Comparison of ENCODE assay signal across 8 cellular contexts in genomic region chr17:5437721-5438317, GRCh38. TPM values are rescaled to one million over a fixed set of nuclear protein-coding genes. Genes with fewer than 3 reads are reported as not detected.
A peak's percentile ranks its signal among the peaks of the same experiment; 100 is the strongest.
DNase-seq lines count a peak whose midpoint lies in the region; ATAC-seq, FAIRE-seq and TF ChIP-seq lines count a peak whose summit lies in the region.

No MANE protein-coding gene starts in this region.

- H3K27ac Mint-ChIP-seq in T-helper 17 cell, result peak overlapping the region; percentile 91

- no peaks in the 10 kb centered on the region for H3K27me3 Mint-ChIP-seq in T-helper 17 cell

- no peaks in the 10 kb centered on the region for H3K9me3 ChIP-seq in T-helper 17 cell (ENCODE audit: control insufficient read depth, low read length, poor library complexity, severe bottlenecking)

- H3K4me3 ChIP-seq in fibroblast of pulmonary artery (replicated peaks; ENCODE audit: low read depth, low read length) (peak overlapping the region; percentile 90), skeletal muscle cell (ENCODE audit: low read depth, low read length) (peak overlapping the region; percentile 78)

- peak; percentile 35 for FAIRE-seq in GM18507 (lab: Jason Lieb, UNC)

- H3K4me3 Mint-ChIP-seq in T-helper 17 cell, result peak overlapping the region; percentile 86

- TF ChIP-seq CTCF in fibroblast of pulmonary artery (IDR thresholded peaks at IDR 0.05; ENCODE audit: low read length, missing control alignments), result no peak

- no peaks in the 10 kb centered on the region for H3K36me3 Mint-ChIP-seq in T-helper 17 cell (ENCODE audit: low read depth)

- H3K4me1 Mint-ChIP-seq in T-helper 17 cell, result peaks cover 19% of the 10 kb centered on the region

- DNase-seq in GM18507 (ENCODE audit: extremely low spot score, insufficient read length, low read depth) (no peak), T-helper 17 cell (no peak), fibroblast of pulmonary artery (ENCODE audit: low read depth) (no peak), skeletal muscle cell (ENCODE audit: low read depth) (no peak), islet precursor cell (no peak), NCI-H1694 (lab: John Stamatoyannopoulos, UW) (no peak)

- no peak for ATAC-seq in T-helper 17 cell
- ATAC-seq in GM21529 (IDR thresholded peaks at IDR 0.05; ENCODE audit: unreplicated experiment), result no peak
- ATAC-seq in GM19023 (IDR thresholded peaks at IDR 0.05; ENCODE audit: unreplicated experiment), result no peak

RNA-seq across cellular contexts. Expression of gene C1QBP, which starts 1.1 kb away (rescaled TPM):
- total RNA-seq in T-helper 17 cell, result 10 to 100 TPM; 63.8 to 71.6 TPM

RNA-seq across cellular contexts. Expression of gene RPAIN, which starts 17.8 kb away (rescaled TPM):
- total RNA-seq in T-helper 17 cell, result 10 to 100 TPM; 57.7 to 72.7 TPM

RNA-seq across cellular contexts. Expression of gene NUP88, which starts 18.4 kb away (rescaled TPM):
- total RNA-seq in T-helper 17 cell, result 100 to 1,000 TPM; 118 to 130 TPM

RNA-seq across cellular contexts. Expression of gene DHX33, which starts 31.0 kb away (rescaled TPM):
- total RNA-seq in T-helper 17 cell, result 1 to 10 TPM; 7.5 to 9.0 TPM

RNA-seq across cellular contexts. Expression of gene DERL2, which starts 48.2 kb away (rescaled TPM):
- 10 to 100 TPM; 66.3 to 78.0 TPM for total RNA-seq in T-helper 17 cell
